ENCODE assay signal across 1 cellular context in genomic region chr11:74694136-74694535, GRCh38.
A peak's percentile ranks its signal among the peaks of the same experiment; 100 is the strongest.
TF ChIP-seq lines count a peak whose summit lies in the region.

No MANE protein-coding gene starts in this region.

TF ChIP-seq in IMR-90, 13 proteins besides CTCF, POLR2A, EP300 and RAD21 (continued from another document):
- TF ChIP-seq CEBPB (IDR thresholded peaks at IDR 0.05; ENCODE audit: low read depth, low read length) (no peak), MAFK (IDR thresholded peaks at IDR 0.05; ENCODE audit: low read depth, low read length) (no peak), RCOR1 (IDR thresholded peaks at IDR 0.05; ENCODE audit: insufficient replicate concordance, low read length) (no peak), SMC3 (IDR thresholded peaks at IDR 0.05; ENCODE audit: low read depth, low read length) (peak; percentile 22; the same call in 1 of the 2 replicates)
